In the genomic region with DNA sequence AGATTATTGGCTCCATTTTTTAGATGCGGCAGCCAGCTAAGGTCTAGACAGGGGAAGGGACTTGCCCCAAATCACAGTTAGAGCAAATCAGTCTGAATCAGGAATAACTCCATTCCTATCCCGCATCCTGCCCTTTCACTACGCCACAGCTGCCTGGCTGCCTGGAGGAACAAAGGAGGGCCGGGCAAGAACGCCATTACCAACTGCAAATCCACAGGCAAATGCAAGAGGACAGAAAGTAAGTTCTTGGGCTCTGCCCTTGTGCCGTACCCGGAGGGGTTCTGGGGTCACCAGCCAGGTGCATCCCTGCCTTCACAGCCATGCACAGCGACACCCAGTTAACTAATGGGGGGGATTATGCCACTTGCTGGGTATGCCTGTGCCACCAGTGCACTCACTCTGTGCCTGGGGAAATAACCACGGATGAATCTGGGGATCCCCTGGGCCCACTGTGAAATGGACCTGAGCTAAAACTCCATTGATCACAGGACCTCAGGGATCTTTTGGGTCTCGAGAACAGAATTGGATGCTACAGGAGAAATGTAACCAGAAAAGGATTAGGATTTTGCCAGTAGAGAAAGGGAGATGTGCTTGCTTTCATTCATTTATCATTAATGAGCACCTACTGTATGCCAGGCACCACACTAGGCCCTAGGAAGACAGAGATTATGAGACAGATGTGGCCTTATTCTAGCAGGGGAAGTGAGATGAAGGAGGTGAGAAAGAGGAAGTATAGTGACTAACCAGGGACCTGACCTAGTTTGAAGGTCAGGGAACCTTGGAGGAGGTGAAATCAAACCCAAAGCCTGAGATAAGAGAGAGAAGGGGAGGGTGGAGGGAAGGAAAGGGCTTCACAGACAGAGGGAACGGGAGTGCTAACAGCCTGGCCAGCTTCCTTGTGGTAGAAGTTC, we compare ENCODE assay signal across 1 cellular context.
TF ChIP-seq lines count a peak whose summit lies in the region.

No MANE protein-coding gene starts in this region.

TF ChIP-seq in endothelial cell of umbilical vein, 7 proteins besides CTCF, POLR2A, EP300 and RAD21:
- TF ChIP-seq, protein P1, sequence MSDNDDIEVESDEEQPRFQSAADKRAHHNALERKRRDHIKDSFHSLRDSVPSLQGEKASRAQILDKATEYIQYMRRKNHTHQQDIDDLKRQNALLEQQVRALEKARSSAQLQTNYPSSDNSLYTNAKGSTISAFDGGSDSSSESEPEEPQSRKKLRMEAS (IDR thresholded peaks at IDR 0.05; ENCODE audit: insufficient read depth, insufficient read length): no peak
- TF ChIP-seq MYC (IDR thresholded peaks at IDR 0.05; ENCODE audit: low read depth, low read length) (no peak), FOS (IDR thresholded peaks at IDR 0.05; ENCODE audit: borderline replicate concordance, insufficient read depth, low read length) (no peak), POLR2AphosphoS5 (IDR thresholded peaks at IDR 0.05; ENCODE audit: insufficient read depth, low read depth, low read length) (no peak), GATA2 (IDR thresholded peaks at IDR 0.05; ENCODE audit: insufficient read depth, insufficient read length, low read depth, low read length) (no peak), JUN (IDR thresholded peaks at IDR 0.05; ENCODE audit: borderline replicate concordance, insufficient read depth, insufficient read length, low read depth) (no peak), EZH2 (IDR thresholded peaks at IDR 0.05; ENCODE audit: borderline replicate concordance, low read depth, low read length, severe bottlenecking) (no peak)
